ENCODE assay signal across 8 cellular contexts in genomic region chr5:36876965-36877666, GRCh38. TPM values are rescaled to one million over a fixed set of nuclear protein-coding genes. Genes with fewer than 3 reads are reported as not detected.
DNase-seq lines count a peak whose midpoint lies in the region; ATAC-seq and TF ChIP-seq lines count a peak whose summit lies in the region.

No MANE protein-coding gene starts in this region.

- H3K9me3 ChIP-seq in body of pancreas = no peaks in the 10 kb centered on the region
- H3K9me3 ChIP-seq in iPS-18c (ENCODE audit: control insufficient read depth, insufficient read depth, low read length) = no peaks in the 10 kb centered on the region
- H3K9me3 ChIP-seq in skeletal muscle tissue (ENCODE audit: control insufficient read depth in 3 of 3, low read length in 3 of 3) = no peaks in the 10 kb centered on the region

- intact Hi-C loops in body of pancreas (cut with DNase I) = loop anchor here (10.0 kb wide), 1 partner anchor 68 kb away; no protein-coding TSS in a partner anchor

- H3K27ac ChIP-seq in body of pancreas (peak overlapping the region; percentile 94 to 98 (median 96)), skeletal muscle tissue (ENCODE audit: low read depth, low read length) (peak overlapping the region; percentile 98)

- peak overlapping the region; percentile 88 to 95 (median 94) for H3K9ac ChIP-seq in skeletal muscle tissue (ENCODE audit: low read depth in 1 of 3, low read length in 3 of 3)

- H3K36me3 ChIP-seq in body of pancreas (replicated peaks in 1 of 2; ENCODE audit: insufficient read depth in 1 of 2, low read depth in 2 of 2) (no peaks in the 10 kb centered on the region), skeletal muscle tissue (ENCODE audit: control insufficient read depth in 3 of 3, insufficient read depth in 3 of 3, low read length in 3 of 3) (no peaks in the 10 kb centered on the region)

- H3K27me3 ChIP-seq in body of pancreas (no peaks in the 10 kb centered on the region), skeletal muscle tissue (ENCODE audit: control insufficient read depth in 3 of 3, insufficient read depth in 3 of 3, low read length in 3 of 3) (no peaks in the 10 kb centered on the region)

- 0 to 1% methylated on average over 26 to 55 of the region's 57 CpGs for WGBS in body of pancreas, 2 donors

- peak overlapping the region; percentile 92 for H3K4me3 ChIP-seq in HFF-Myc (replicated peaks; ENCODE audit: low read depth, low read length)
- peak overlapping the region; percentile 71 to 91 for H3K4me3 ChIP-seq in body of pancreas
- peak overlapping the region; percentile 90 for H3K4me3 ChIP-seq in iPS-18c (ENCODE audit: insufficient read depth, low read depth, low read length)
- H3K4me3 ChIP-seq in skeletal muscle tissue (ENCODE audit: low read length in 3 of 3) = peak overlapping the region; percentile 84 to 92 (median 87)

- DNase-seq in ELF-1 (ENCODE audit: low read depth, low spot score) (peak; percentile 78), HFF-Myc (ENCODE audit: extremely low read depth, low read depth) (no peak), NCI-H1105 (lab: John Stamatoyannopoulos, UW) (peak; percentile 48), T-helper 22 cell (ENCODE audit: low read depth) (peak; percentile 37), body of pancreas (peak; percentile 71 to 80 (median 76)), T-helper 9 cell (no peak)

- peak in 2 of 3 donors; percentile 68 to 70 for TF ChIP-seq POLR2A in body of pancreas (IDR thresholded peaks at IDR 0.05)

- peak; percentile 65 for ATAC-seq in body of pancreas

- peaks cover 50% of the 10 kb centered on the region for H3K4me1 ChIP-seq in body of pancreas
- H3K4me1 ChIP-seq in skeletal muscle tissue (ENCODE audit: control insufficient read depth in 3 of 3, insufficient read depth in 3 of 3, low read length in 3 of 3) = peaks cover 10 to 35% (median 17%) of the 10 kb centered on the region in 3 donors

- TF ChIP-seq CTCF in HFF-Myc (IDR thresholded peaks at IDR 0.05; ENCODE audit: low read depth, low read length, missing control alignments) (no peak), body of pancreas (IDR thresholded peaks at IDR 0.05) (peak in 1 of 7 experiments; percentile 25)

RNA-seq across cellular contexts. Expression of gene NIPBL, which starts 0.5 kb away (rescaled TPM):
- 10 to 100 TPM; 29.8 to 38.9 TPM for total RNA-seq in body of pancreas
- 36.5 TPM for total RNA-seq in skeletal muscle tissue

Comparison
In these comparisons a context has a peak if more than half of its experiments do, and no peak if none do; other contexts are left out.
1. DNase-seq: peak in ELF-1 (single experiment), NCI-H1105 (single experiment), T-helper 22 cell (single experiment) and body of pancreas (4 of 4); none in HFF-Myc (single experiment) and T-helper 9 cell (single experiment).
2. Peak in every context shown above with its lines, with median percentiles within 50 percentile points of each other: H3K4me3 ChIP-seq.